ENCODE assay signal across 8 cellular contexts in the genomic region with DNA sequence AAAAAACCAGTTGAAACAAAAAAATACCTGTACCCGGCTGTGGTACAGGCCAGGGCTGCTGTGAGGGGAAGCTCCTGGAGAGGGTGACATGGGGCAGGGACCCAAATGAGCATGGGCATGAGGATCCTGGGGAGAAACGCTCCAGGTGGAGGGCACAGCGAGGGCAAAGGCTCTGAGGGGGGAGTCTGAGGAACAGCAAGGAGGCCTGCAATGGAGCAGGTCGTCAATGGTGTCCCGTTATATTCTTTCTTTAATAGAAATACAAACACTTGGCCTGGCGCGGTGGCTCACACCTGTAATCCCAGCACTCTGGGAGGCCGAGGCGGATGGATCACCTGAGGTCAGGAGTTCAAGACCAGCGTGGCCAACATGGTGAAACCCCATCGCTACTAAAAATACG. TPM values are rescaled to one million over a fixed set of nuclear protein-coding genes. Genes with fewer than 3 reads are reported as not detected.
DNase-seq lines count a peak whose midpoint lies in the region; ATAC-seq, FAIRE-seq and TF ChIP-seq lines count a peak whose summit lies in the region.
"Not testable (repeated sequence)": the region's sequence is repeated elsewhere in the genome, so short reads cannot be mapped to it uniquely, and the experiment has no call there.

No MANE protein-coding gene starts in this region.

- H3K27ac ChIP-seq in A549 = peak overlapping the region; percentile 100; a peak in 4 of 6 replicates
- H3K27ac ChIP-seq in HCT116 (ENCODE audit: low read depth, low read length) = peak overlapping the region; percentile 16
- H3K27ac ChIP-seq in RWPE2 (ENCODE audit: poor library complexity, severe bottlenecking) = peak overlapping the region; percentile 87
- not testable (repeated sequence) for H3K27ac ChIP-seq in astrocyte (ENCODE audit: low read depth, low read length)
- H3K27ac ChIP-seq in right lobe of liver = peak overlapping the region in 2 of 3 donors; percentile 93 to 99

- CTCF ChIA-PET in A549 (lab: Yijun Ruan, JAX); HCT116 (lab: Charles Lee): not testable (repeated sequence)

- H4K20me1 ChIP-seq in HCT116 (ENCODE audit: insufficient read depth) = not testable (repeated sequence)
- peaks cover 20% of the 10 kb centered on the region for H4K20me1 ChIP-seq in astrocyte (ENCODE audit: insufficient read depth, low read length)

- not testable (repeated sequence) for H3K36me3 ChIP-seq in HCT116 (ENCODE audit: control insufficient read depth in 1 of 2, insufficient read depth in 2 of 2, low read length in 2 of 2); RWPE2 (ENCODE audit: low read depth); astrocyte (ENCODE audit: insufficient read depth, low read length); right lobe of liver

- peak overlapping the region; percentile 79 for H3K4me2 ChIP-seq in A549
- not testable (repeated sequence) for H3K4me2 ChIP-seq in HCT116 (ENCODE audit: low read length); astrocyte (ENCODE audit: low read length)

- not testable (repeated sequence) for H3K27ac Mint-ChIP-seq in astrocyte (ENCODE audit: unreplicated experiment); neural crest cell (ENCODE audit: unreplicated experiment)
- H3K27ac Mint-ChIP-seq in type B pancreatic cell = peak overlapping the region; percentile 29

- not testable (repeated sequence) for H3K9me2 ChIP-seq in HCT116 (ENCODE audit: insufficient read depth)

- peak overlapping the region; percentile 54 for H3K4me3 Mint-ChIP-seq in astrocyte (ENCODE audit: unreplicated experiment)
- H3K4me3 Mint-ChIP-seq in neural crest cell = peak overlapping the region; percentile 49
- not testable (repeated sequence) for H3K4me3 Mint-ChIP-seq in type B pancreatic cell

- not testable (repeated sequence) for TF ChIP-seq RAD21 in A549 (conservative IDR thresholded peaks at IDR 0.05 in 1 of 2, IDR thresholded peaks at IDR 0.05 in 1 of 2); HCT116 (IDR thresholded peaks at IDR 0.05; ENCODE audit: low read depth)

- not testable (repeated sequence) for H3K27me3 Mint-ChIP-seq in astrocyte (ENCODE audit: low read depth, unreplicated experiment); neural crest cell (ENCODE audit: low read depth); type B pancreatic cell

- peaks cover 11% of the 10 kb centered on the region for H3K4me1 Mint-ChIP-seq in astrocyte (ENCODE audit: low read depth, unreplicated experiment)
- peaks cover 26% of the 10 kb centered on the region for H3K4me1 Mint-ChIP-seq in neural crest cell
- peaks cover 14% of the 10 kb centered on the region for H3K4me1 Mint-ChIP-seq in type B pancreatic cell (ENCODE audit: unreplicated experiment)

- not testable (repeated sequence) for BruUV-seq in HCT116 (replicated peaks; lab: Mats Ljungman, UMichigan)

- H3K4me1 ChIP-seq in A549 (peaks cover 16% of the 10 kb centered on the region), HCT116 (ENCODE audit: control insufficient read depth in 1 of 2, insufficient read depth in 2 of 2, low read length in 2 of 2) (peaks cover 19 to 25% of the 10 kb centered on the region in 2 experiments), astrocyte (ENCODE audit: insufficient read depth, low read length) (peaks cover 12% of the 10 kb centered on the region), right lobe of liver (peaks cover 0 to 19% (median 3%) of the 10 kb centered on the region in 4 donors)
- not testable (repeated sequence) for H3K4me1 ChIP-seq in RWPE2 (ENCODE audit: insufficient read depth, poor library complexity, severe bottlenecking)

- TF ChIP-seq POLR2A in A549 (IDR thresholded peaks at IDR 0.05; ENCODE audit: low read length); HCT116 (IDR thresholded peaks at IDR 0.05; ENCODE audit: borderline replicate concordance, extremely low read depth, insufficient read depth, insufficient read length); right lobe of liver (IDR thresholded peaks at IDR 0.05): not testable (repeated sequence)

- H2AFZ ChIP-seq in HCT116 (ENCODE audit: low read depth, low read length, poor library complexity, severe bottlenecking); astrocyte (ENCODE audit: low read depth, low read length): not testable (repeated sequence)

- ATAC-seq in A549; HCT116; RWPE2 (ENCODE audit: low read depth); right lobe of liver: not testable (repeated sequence)

- H3K9me3 Mint-ChIP-seq in astrocyte (ENCODE audit: unreplicated experiment); neural crest cell; type B pancreatic cell: not testable (repeated sequence)

- not testable (repeated sequence) for H3K4me3 ChIP-seq in A549; HCT116 (replicated peaks in 1 of 2; ENCODE audit: low read depth in 1 of 2, low read length in 2 of 2); RWPE2 (ENCODE audit: severe bottlenecking); astrocyte (ENCODE audit: insufficient read depth, low read depth, low read length)
- H3K4me3 ChIP-seq in right lobe of liver = peak overlapping the region in 1 of 3 donors; percentile 94

- FAIRE-seq in A549 (lab: Jason Lieb, UNC); astrocyte (lab: Jason Lieb, UNC): not testable (repeated sequence)

- RAD21 ChIA-PET in HCT116 (lab: Charles Lee; ENCODE audit: low non-redundant PET in 1 of 2, low total read pairs in 2 of 2, uncharacterized antibody in 2 of 2, unreplicated experiment in 2 of 2) = not testable (repeated sequence)

- 92% methylated on average over 12 of the region's 12 CpGs for WGBS in A549 (ENCODE audit: missing lambda C conversion rate)
- WGBS in right lobe of liver (ENCODE audit: insufficient coverage, low coverage, low lambda C conversion rate, missing lambda C conversion rate) = 75% methylated on average over 9 of the region's 12 CpGs

- not testable (repeated sequence) for H3K27me3 ChIP-seq in HCT116 (ENCODE audit: insufficient read depth, low read length); RWPE2 (ENCODE audit: insufficient read depth, poor library complexity, severe bottlenecking); astrocyte (ENCODE audit: insufficient read depth, low read length); right lobe of liver

- H3K9me3 ChIP-seq in A549; HCT116 (ENCODE audit: control insufficient read depth in 1 of 2, insufficient read depth in 1 of 2, low read depth in 1 of 2, low read length in 2 of 2); RWPE2 (ENCODE audit: severe bottlenecking); astrocyte (ENCODE audit: insufficient read depth, low read depth, low read length); right lobe of liver: not testable (repeated sequence)

- H3K9ac ChIP-seq in HCT116 (ENCODE audit: low read length); astrocyte (ENCODE audit: low read length): not testable (repeated sequence)

- intact Hi-C loops in HCT116 (cut with micrococcal nuclease); cardiac septum (cut with DNase I); right lobe of liver (cut with DNase I): not testable (repeated sequence)

- TF ChIP-seq EP300 in A549 (IDR thresholded peaks at IDR 0.05) = not testable (repeated sequence)

- not testable (repeated sequence) for H3K36me3 Mint-ChIP-seq in astrocyte (ENCODE audit: low read depth, unreplicated experiment); neural crest cell (ENCODE audit: low read depth); type B pancreatic cell

- H3K79me2 ChIP-seq in HCT116 (ENCODE audit: insufficient read depth, low read length) = peaks cover 24% of the 10 kb centered on the region
- peaks cover 42% of the 10 kb centered on the region for H3K79me2 ChIP-seq in astrocyte (ENCODE audit: insufficient read depth, low read length)

- not testable (repeated sequence) for DNase-seq in A549 (ENCODE audit: low read depth in 1 of 2, low spot score in 1 of 2); HCT116 (ENCODE audit: low read depth, low spot score); RWPE2 (ENCODE audit: low spot score); astrocyte (ENCODE audit: low read depth); neural crest cell (ENCODE audit: low read depth, low spot score); type B pancreatic cell (ENCODE audit: extremely low spot score, unreplicated experiment)
- DNase-seq in cardiac septum (ENCODE audit: low spot score) (peak; percentile 44), right lobe of liver (peak in 1 of 3 donors; percentile 48)

- POLR2A ChIA-PET in A549 (lab: Yijun Ruan, JAX); HCT116 (lab: Charles Lee): not testable (repeated sequence)

- TF ChIP-seq CTCF in A549 (IDR thresholded peaks at IDR 0.05); HCT116 (IDR thresholded peaks at IDR 0.05 in 2 of 3, conservative IDR thresholded peaks at IDR 0.05 in 1 of 3; ENCODE audit: borderline replicate concordance in 1 of 3, insufficient read depth in 1 of 3, low read depth in 2 of 3, low read length in 2 of 3); RWPE2 (IDR thresholded peaks at IDR 0.05; ENCODE audit: poor library complexity, severe bottlenecking); astrocyte (IDR thresholded peaks at IDR 0.05; ENCODE audit: insufficient read depth, low read depth, low read length); right lobe of liver (IDR thresholded peaks at IDR 0.05); neural crest cell (conservative IDR thresholded peaks at IDR 0.05); type B pancreatic cell (conservative IDR thresholded peaks at IDR 0.05): not testable (repeated sequence)

RNA-seq across cellular contexts. Expression of gene ATXN2, which starts 1.9 kb away (rescaled TPM):
- polyA plus RNA-seq in A549 (2011; rRNA removed) (24.8 and 42.3 TPM in 2 replicates), A549 (2017; fragmentation: RNase III; extraction: RNeasy Plus Mini Kit Qiagen cat#74134 plus additional on column Dnase treatment) (29.5 to 31.9 TPM (median 30.6 TPM) in 3 replicates)
- polyA plus RNA-seq in A549 (2012; cell fraction: cytosol; rRNA removed) = 42.4 and 49.7 TPM in 2 replicates
- polyA plus RNA-seq in A549 (2012; cell fraction: nucleus; rRNA removed) = 117 and 160 TPM in 2 replicates
- polyA minus RNA-seq in A549 (2011; rRNA and poly(A)+ RNA removed) = 110 and 112 TPM in 2 replicates
- total RNA-seq in HCT116 (2021; ENCODE audit: unreplicated experiment) (72.7 TPM), astrocyte (58.0 and 63.0 TPM in 2 replicates), cardiac septum (56.1 TPM), right lobe of liver (10 to 100 TPM; 19.1 to 39.5 (median 27.6) TPM), neural crest cell (69.2 and 71.0 TPM in 2 replicates), type B pancreatic cell (ENCODE audit: low replicate concordance) (63.4 and 80.9 TPM in 2 replicates)
- 52.5 and 60.7 TPM in 2 replicates for polyA plus RNA-seq in HCT116 (2012)
